In the genomic region with DNA sequence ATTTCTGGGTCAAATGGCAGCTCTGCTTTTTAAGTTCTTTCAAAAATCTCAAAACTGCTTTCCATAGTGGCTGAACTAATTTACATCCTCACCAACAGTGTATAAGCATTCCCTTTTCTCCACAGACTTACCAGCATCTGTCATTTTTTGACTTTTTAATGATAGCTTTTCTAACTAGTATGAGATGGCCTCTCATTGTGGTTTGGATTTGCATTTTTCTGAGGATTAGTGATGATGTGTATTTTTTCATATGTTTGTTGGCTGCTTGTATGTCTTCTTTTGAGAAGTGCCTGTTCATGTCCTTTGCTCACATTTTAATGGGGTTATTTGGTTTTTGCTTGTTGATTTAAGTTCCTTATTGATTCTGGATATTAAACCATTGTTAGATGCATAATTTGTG, we compare ENCODE assay signal across 23 cellular contexts.
A peak's percentile ranks its signal among the peaks of the same experiment; 100 is the strongest.
DNase-seq lines count a peak whose midpoint lies in the region; ATAC-seq and TF ChIP-seq lines count a peak whose summit lies in the region.
"Had no signal": no experiment of that assay in that cellular context is flagged by ENCODE, and none has a peak within 500 bp of the region (broad histone marks: within the 10 kb centered on the region; RNA-seq: fewer than 3 reads in every experiment).

No MANE protein-coding gene starts in this region.

- H3K4me1 ChIP-seq in HEK293 (ENCODE audit: control insufficient read depth, insufficient read depth, low read length) = no peaks in the 10 kb centered on the region
- H3K4me1 ChIP-seq in left ventricle myocardium inferior = peaks cover 11% of the 10 kb centered on the region

- no peaks in the 10 kb centered on the region for H3K27me3 ChIP-seq in left ventricle myocardium inferior (ENCODE audit: low read depth)

- POLR2A ChIA-PET in AG04449 (lab: Yijun Ruan, JAX) = no interaction called here
- POLR2A ChIA-PET in HEK293 (lab: Yijun Ruan, JAX) = no interaction called here

- ATAC-seq in GM18907 (IDR thresholded peaks at IDR 0.05; ENCODE audit: unreplicated experiment) = no peak
- ATAC-seq: Right ventricle myocardium inferior had no signal

- CTCF ChIA-PET in AG04449 (lab: Yijun Ruan, JAX) = interaction anchor here (1.0 kb wide), 1 partner anchor 104 kb away, joined by 4 read pairs; no protein-coding TSS in a partner anchor
- CTCF ChIA-PET in HEK293 (lab: Yijun Ruan, JAX) = no interaction called here

- TF ChIP-seq CTCF in AG04449 (IDR thresholded peaks at IDR 0.05; ENCODE audit: insufficient read depth, low read length, missing control alignments) (no peak), HEK293 (tag by site-specific recombination; IDR thresholded peaks at IDR 0.05) (no peak), left ventricle myocardium inferior (IDR thresholded peaks at IDR 0.05; ENCODE audit: borderline replicate concordance) (no peak)

- H3K36me3 ChIP-seq in HEK293 (ENCODE audit: control insufficient read depth in 2 of 2, insufficient read depth in 1 of 2, low read length in 2 of 2) (no peaks in the 10 kb centered on the region; a peak in 1 of 3 replicates), left ventricle myocardium inferior (no peaks in the 10 kb centered on the region)

- H3K9me3 ChIP-seq in HEK293 (ENCODE audit: control insufficient read depth, insufficient read depth, low read depth, low read length) (no peaks in the 10 kb centered on the region; the same call in 1 of the 2 replicates), left ventricle myocardium inferior (replicated peaks) (peaks cover 29% of the 10 kb centered on the region)

- H3K4me3 ChIP-seq in AG04449 (ENCODE audit: low read depth, low read length) (no peak overlapping the region), HEK293 (ENCODE audit: low read depth, low read length) (no peak overlapping the region), left ventricle myocardium inferior (no peak overlapping the region)
- H3K4me3 ChIP-seq: GM23248, PC-9 had no signal

- no peak overlapping the region for H3K27ac ChIP-seq in HEK293 (ENCODE audit: extremely low read depth, low read depth, low read length)
- no peak overlapping the region for H3K27ac ChIP-seq in left ventricle myocardium inferior (replicated peaks)
- H3K27ac ChIP-seq: GM23248, PC-9 had no signal

- DNase-seq in NCI-H1092 treated with DMSO at 0.1 percent for 48 hours (lab: John Stamatoyannopoulos, UW) = peak; percentile 23
- no peak for DNase-seq in NCI-H1092 (lab: John Stamatoyannopoulos, UW)
- DNase-seq in AG04449 (ENCODE audit: low read depth, low spot score) = peak; percentile 24
- peak; percentile 16 for DNase-seq in astrocyte of the hippocampus (ENCODE audit: low read depth, low spot score)
- no peak for DNase-seq in AML-193 (lab: John Stamatoyannopoulos, UW)
- DNase-seq in left ventricle myocardium inferior = no peak
- DNase-seq: 8988T; C1 segment of cervical spinal cord; CD4-positive, alpha-beta memory T cell; DMS53; GM23248; H9; KBM-7; MM.1S; NCI-H1694 treated with DMSO at 0.1 percent for 48 hours; NCI-H526; NCI-H82; NK-92 treated with Interleukin-12 subunit alpha and Interleukin-12 subunit beta, amount 100 ng/mL, for 24 hours; PC-9; T-helper 1 cell had no signal

- intact Hi-C loops in left ventricle myocardium inferior (cut with micrococcal nuclease) = no loop called here

TF ChIP-seq in HEK293, 187 proteins besides CTCF, POLR2A, EP300 and RAD21:
- peak; percentile 83 for TF ChIP-seq SP7 (tag by site-specific recombination; IDR thresholded peaks at IDR 0.05)
- no peak for TF ChIP-seq ZNF335 (tag by site-specific recombination; conservative IDR thresholded peaks at IDR 0.05)
- TF ChIP-seq, protein P1, sequence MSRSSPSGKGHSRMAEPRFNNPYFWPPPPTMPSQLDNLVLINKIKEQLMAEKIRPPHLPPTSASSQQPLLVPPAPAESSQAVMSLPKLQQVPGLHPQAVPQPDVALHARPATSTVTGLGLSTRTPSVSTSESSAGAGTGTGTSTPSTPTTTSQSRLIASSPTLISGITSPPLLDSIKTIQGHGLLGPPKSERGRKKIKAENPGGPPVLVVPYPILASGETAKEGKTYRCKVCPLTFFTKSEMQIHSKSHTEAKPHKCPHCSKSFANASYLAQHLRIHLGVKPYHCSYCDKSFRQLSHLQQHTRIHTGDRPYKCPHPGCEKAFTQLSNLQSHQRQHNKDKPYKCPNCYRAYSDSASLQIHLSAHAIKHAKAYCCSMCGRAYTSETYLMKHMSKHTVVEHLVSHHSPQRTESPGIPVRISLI (tag by site-specific recombination; IDR thresholded peaks at IDR 0.05) = 0 out of 2 replicates have a peak, but pooled peaks have one; percentile 15
- TF ChIP-seq WT1 (tag by site-specific recombination; IDR thresholded peaks at IDR 0.05) = peak; percentile 39; the same call in 1 of the 2 replicates

Comparison
In these comparisons a context has a peak if more than half of its experiments do, and no peak if none do; other contexts are left out.
1. DNase-seq: peak in NCI-H1092 treated with DMSO at 0.1 percent for 48 hours (single experiment), AG04449 (single experiment) and astrocyte of the hippocampus (single experiment); none in NCI-H1092 (single experiment), AML-193 (0 of 2) and left ventricle myocardium inferior (single experiment).